ENCODE assay signal across 19 cellular contexts in the genomic region with DNA sequence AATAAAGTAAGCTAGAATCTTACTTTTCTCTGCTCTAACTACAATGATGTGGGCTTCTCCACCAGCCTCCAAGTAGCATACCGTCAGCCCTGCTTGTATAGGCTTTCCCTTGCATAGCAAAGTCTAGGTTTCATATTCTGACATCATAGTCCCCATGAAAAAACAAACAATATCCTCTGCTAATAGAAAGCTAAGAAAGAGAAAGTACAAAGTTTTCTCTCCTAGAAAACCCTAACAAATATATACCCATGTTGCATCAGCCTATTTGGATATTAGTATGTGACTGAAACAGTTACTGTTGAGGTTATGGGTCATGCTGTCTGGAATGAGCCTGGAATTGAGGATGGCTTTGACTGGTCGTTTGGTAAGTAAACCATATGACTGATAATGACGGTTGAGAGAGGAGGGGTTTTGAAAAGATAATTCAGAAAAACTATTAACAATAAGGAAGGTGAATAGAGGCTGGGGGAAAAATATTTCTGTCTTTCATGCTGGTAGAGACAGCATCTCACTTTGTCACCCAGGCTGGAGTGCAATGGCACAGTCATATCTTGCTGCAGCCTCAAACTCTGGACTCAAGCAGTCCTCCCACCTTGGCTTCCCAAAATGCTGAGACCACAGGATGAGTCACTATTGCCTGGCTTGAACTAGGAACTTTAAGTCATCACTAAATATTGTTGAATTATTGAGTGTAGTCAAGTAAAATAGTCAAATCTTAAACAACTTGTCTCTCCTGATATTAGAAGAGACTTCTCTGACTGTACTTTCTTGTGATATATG.
DNase-seq lines count a peak whose midpoint lies in the region; ATAC-seq and TF ChIP-seq lines count a peak whose summit lies in the region.
"Had no signal": no experiment of that assay in that cellular context is flagged by ENCODE, and none has a peak within 500 bp of the region (broad histone marks: within the 10 kb centered on the region; RNA-seq: fewer than 3 reads in every experiment).

No MANE protein-coding gene starts in this region.

- no peaks in the 10 kb centered on the region for H3K79me2 ChIP-seq in ACC112 (ENCODE audit: control insufficient read depth, insufficient read depth, low read length, unreplicated experiment)

- DNase-seq in LNCaP clone FGC (ENCODE audit: low read depth) (peak; percentile 26), UCSD-AML1 (lab: John Stamatoyannopoulos, UW; ENCODE audit: unreplicated experiment) (peak; percentile 5), fibroblast of the aortic adventitia (ENCODE audit: low read depth) (peak; percentile 51), DMS 273 (lab: John Stamatoyannopoulos, UW; ENCODE audit: unreplicated experiment) (no peak), germinal center (ENCODE audit: low spot score) (no peak)
- DNase-seq: activated naive CD8-positive, alpha-beta T cell treated with anti-CD3 and anti-CD28 coated beads, Interleukin-2, amount 10 ng/mL, durations not matched to agents 7 days and 5 days; caudate nucleus; effector CD4-positive, alpha-beta T cell; esophagus squamous epithelium; left cardiac atrium; NCI-H2029 treated with DMSO at 0.1 percent for 48 hours; NCI-H510A treated with DMSO at 0.1 percent for 48 hours; PC-9; upper lobe of right lung; WERI-Rb-1 had no signal

- no peaks in the 10 kb centered on the region for H3K27me3 ChIP-seq in ACC112 (ENCODE audit: insufficient read depth, low read length)
- H3K27me3 ChIP-seq: esophagus squamous epithelium, right atrium auricular region, upper lobe of right lung had no signal

- ATAC-seq in GM18511 (IDR thresholded peaks at IDR 0.05; ENCODE audit: unreplicated experiment) (no peak), HG03045 (IDR thresholded peaks at IDR 0.05; ENCODE audit: unreplicated experiment) (no peak)
- ATAC-seq: left cardiac atrium, upper lobe of right lung had no signal

- H3K27ac ChIP-seq in ACC112 (ENCODE audit: low read depth, low read length): peak overlapping the region; percentile 53
- H3K27ac ChIP-seq: esophagus squamous epithelium, PC-9, right atrium auricular region, upper lobe of right lung, WERI-Rb-1 had no signal

- H3K4me3 ChIP-seq in ACC112 (ENCODE audit: low read depth, low read length) (peak overlapping the region; percentile 56), LNCaP clone FGC (ENCODE audit: low read depth, low read length) (no peak overlapping the region), fibroblast of the aortic adventitia (ENCODE audit: low read depth, low read length) (no peak overlapping the region)
- H3K4me3 ChIP-seq: esophagus squamous epithelium, PC-9, right atrium auricular region, upper lobe of right lung had no signal

- TF ChIP-seq CTCF in LNCaP clone FGC (IDR thresholded peaks at IDR 0.05; ENCODE audit: control insufficient read depth, extremely low read depth, insufficient read depth): no peak
- TF ChIP-seq CTCF in fibroblast of the aortic adventitia (IDR thresholded peaks at IDR 0.05; ENCODE audit: insufficient read depth, low read length): no peak

- no peaks in the 10 kb centered on the region for H3K36me3 ChIP-seq in ACC112 (ENCODE audit: insufficient read depth, low read length)
- H3K36me3 ChIP-seq: esophagus squamous epithelium, right atrium auricular region, upper lobe of right lung, WERI-Rb-1 had no signal

- H2AFZ ChIP-seq in ACC112 (ENCODE audit: low read length, unreplicated experiment): peak overlapping the region; percentile 64
- H2AFZ ChIP-seq: PC-9 had no signal

- H3K4me1 ChIP-seq in ACC112 (ENCODE audit: control insufficient read depth, insufficient read depth, low read length, unreplicated experiment): peaks cover 10% of the 10 kb centered on the region
- H3K4me1 ChIP-seq: esophagus squamous epithelium, right atrium auricular region, upper lobe of right lung had no signal

Comparison
In these comparisons a context has a peak if more than half of its experiments do, and no peak if none do; other contexts are left out.
1. DNase-seq: peak in LNCaP clone FGC (single experiment), UCSD-AML1 (single experiment) and fibroblast of the aortic adventitia (single experiment); none in DMS 273 (single experiment) and germinal center (single experiment).